In the genomic region with DNA sequence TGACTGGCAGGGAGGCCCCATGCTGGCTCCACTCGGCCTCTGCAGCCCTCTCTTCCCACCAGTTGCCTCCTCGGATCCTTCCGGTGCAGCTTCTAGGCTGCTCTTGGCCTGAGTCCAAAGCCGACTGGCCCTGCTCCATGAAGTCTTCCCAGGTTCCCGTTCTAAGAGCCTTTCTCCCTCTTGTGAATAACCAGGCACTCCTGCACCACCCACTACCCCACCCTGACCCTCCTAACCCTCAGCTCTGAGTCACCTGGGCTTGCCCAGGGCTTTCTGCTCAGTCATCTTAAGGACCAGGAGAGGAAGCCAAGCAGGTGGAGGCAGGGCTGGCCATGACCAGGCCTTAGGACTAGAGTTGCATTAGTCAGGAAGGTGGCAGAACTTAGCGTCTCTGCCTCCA, we compare ENCODE assay signal across 9 cellular contexts. TPM values are rescaled to one million over a fixed set of nuclear protein-coding genes. Genes with fewer than 3 reads are reported as not detected.
DNase-seq lines count a peak whose midpoint lies in the region; ATAC-seq, FAIRE-seq and TF ChIP-seq lines count a peak whose summit lies in the region.
"Had no signal": no experiment of that assay in that cellular context is flagged by ENCODE, and none has a peak within 500 bp of the region (broad histone marks: within the 10 kb centered on the region; RNA-seq: fewer than 3 reads in every experiment).

No MANE protein-coding gene starts in this region.

- no peak overlapping the region for H3K9ac ChIP-seq in endothelial cell of umbilical vein (replicated peaks; ENCODE audit: extremely low read depth, insufficient read depth, low read length)

- ATAC-seq in GM19324 (IDR thresholded peaks at IDR 0.05; ENCODE audit: low FRiP score, unreplicated experiment) (no peak), GM18867 (IDR thresholded peaks at IDR 0.05; ENCODE audit: unreplicated experiment) (no peak)
- ATAC-seq in activated CD4-positive, alpha-beta T cell treated with anti-CD3 and anti-CD28 coated beads for 36 hours, result no peak

- H3K79me2 ChIP-seq in endothelial cell of umbilical vein (ENCODE audit: control insufficient read depth, insufficient read depth, low read length), result no peaks in the 10 kb centered on the region

- no peak overlapping the region for H3K27ac Mint-ChIP-seq in activated CD4-positive, alpha-beta T cell treated with anti-CD3 and anti-CD28 coated beads for 36 hours

- no peaks in the 10 kb centered on the region for H3K9me3 Mint-ChIP-seq in activated CD4-positive, alpha-beta T cell treated with anti-CD3 and anti-CD28 coated beads for 36 hours (ENCODE audit: low read depth)

- H3K9me1 ChIP-seq in endothelial cell of umbilical vein (replicated peaks; ENCODE audit: control insufficient read depth, extremely low read depth, insufficient read depth, low read length), result no peaks in the 10 kb centered on the region

- no peaks in the 10 kb centered on the region for H3K27me3 ChIP-seq in endothelial cell of umbilical vein (ENCODE audit: control insufficient read depth in 2 of 2, insufficient read depth in 2 of 2, low read length in 2 of 2)

- TF ChIP-seq POLR2A in endothelial cell of umbilical vein (IDR thresholded peaks at IDR 0.05; ENCODE audit: low read depth, low read length), result no peak

- peak; percentile 91 for DNase-seq in DMS53 treated with DMSO at 0.1 percent for 48 hours (lab: John Stamatoyannopoulos, UW; ENCODE audit: unreplicated experiment)
- peak; percentile 34 for DNase-seq in NCI-H345 treated with DMSO at 0.1 percent for 48 hours (lab: John Stamatoyannopoulos, UW; ENCODE audit: unreplicated experiment)
- peak; percentile 75 for DNase-seq in endothelial cell of umbilical vein (ENCODE audit: low read depth, low spot score)
- DNase-seq in non-pigmented ciliary epithelial cell (ENCODE audit: low read depth), result peak; percentile 34
- no peak for DNase-seq in activated CD4-positive, alpha-beta T cell treated with anti-CD3 and anti-CD28 coated beads for 36 hours
- DNase-seq in stimulated activated CD4-positive, alpha-beta T cell treated with anti-CD3 and anti-CD28 coated beads, Interleukin-4, amount 100 ng/mL, for 1 hour, result no peak

- no peak overlapping the region for H3K4me3 ChIP-seq in endothelial cell of umbilical vein (replicated peaks in 1 of 3; ENCODE audit: insufficient read depth in 1 of 3, low read depth in 1 of 3, low read length in 3 of 3)

- peaks cover 8% of the 10 kb centered on the region for H3K4me1 ChIP-seq in endothelial cell of umbilical vein (ENCODE audit: control insufficient read depth, extremely low read depth, insufficient read depth, low read length)

- H4K20me1 ChIP-seq in endothelial cell of umbilical vein (replicated peaks; ENCODE audit: control insufficient read depth, extremely low read depth, insufficient read depth, low read length), result no peaks in the 10 kb centered on the region

- no peak overlapping the region for H3K27ac ChIP-seq in endothelial cell of umbilical vein (ENCODE audit: insufficient read depth, low read depth, low read length)

- no peaks in the 10 kb centered on the region for H3K4me1 Mint-ChIP-seq in activated CD4-positive, alpha-beta T cell treated with anti-CD3 and anti-CD28 coated beads for 36 hours

- peak; percentile 68 for FAIRE-seq in endothelial cell of umbilical vein (lab: Jason Lieb, UNC)
- FAIRE-seq: GM18507 had no signal

- no peak overlapping the region for H3K4me3 Mint-ChIP-seq in activated CD4-positive, alpha-beta T cell treated with anti-CD3 and anti-CD28 coated beads for 36 hours

- dilution Hi-C loops in endothelial cell of umbilical vein (cut with MboI; ENCODE audit: extremely low pct_ligation_motif_present, low sequenced_read_pairs), result no loop called here

- BruUV-seq in endothelial cell of umbilical vein (replicated peaks; lab: Mats Ljungman, UMichigan), result no TSS peak

- CTCF ChIA-PET in endothelial cell of umbilical vein (lab: Charles Lee), result interaction anchor here (0.6 to 2.4 kb wide), 6 partner anchors 13 to 50 kb away, joined by 3 to 10 read pairs (median 4); no protein-coding TSS in a partner anchor
- CTCF ChIA-PET in activated CD4-positive, alpha-beta T cell treated with anti-CD3 and anti-CD28 coated beads for 36 hours (lab: Charles Lee), result interaction anchor here (0.6 kb wide), 1 partner anchor 220 kb away, joined by 3 read pairs; no protein-coding TSS in a partner anchor

- no peaks in the 10 kb centered on the region for H3K9me3 ChIP-seq in endothelial cell of umbilical vein (replicated peaks; ENCODE audit: control insufficient read depth, insufficient read depth, low read length)

- no peak for TF ChIP-seq CTCF in endothelial cell of umbilical vein (IDR thresholded peaks at IDR 0.05; ENCODE audit: extremely low read depth in 1 of 2, insufficient read depth in 1 of 2, low read depth in 1 of 2, low read length in 2 of 2)

- H3K27me3 Mint-ChIP-seq in activated CD4-positive, alpha-beta T cell treated with anti-CD3 and anti-CD28 coated beads for 36 hours, result no peaks in the 10 kb centered on the region

- intact Hi-C loops in endothelial cell of umbilical vein (cut with micrococcal nuclease), result loop anchor here (5.0 kb wide), 1 partner anchor 36 kb away; a partner anchor contains a TSS
- intact Hi-C loops in activated CD4-positive, alpha-beta T cell treated with anti-CD3 and anti-CD28 coated beads for 36 hours (cut with DNase I, micrococcal nuclease), result no loop called here

- peak overlapping the region; percentile 5 for H2AFZ ChIP-seq in endothelial cell of umbilical vein (ENCODE audit: low read depth, low read length)

- POLR2A ChIA-PET in endothelial cell of umbilical vein (lab: Charles Lee), result interaction anchor here (1.5 kb wide), 1 partner anchor 14 kb away, joined by 3 read pairs; no protein-coding TSS in a partner anchor
- POLR2A ChIA-PET in activated CD4-positive, alpha-beta T cell treated with anti-CD3 and anti-CD28 coated beads for 36 hours (lab: Charles Lee), result no interaction called here

- H3K36me3 ChIP-seq in endothelial cell of umbilical vein (ENCODE audit: control insufficient read depth in 2 of 2, extremely low read depth in 1 of 2, insufficient read depth in 2 of 2, low read length in 2 of 2), result no peaks in the 10 kb centered on the region

- no peak overlapping the region for H3K4me2 ChIP-seq in endothelial cell of umbilical vein (ENCODE audit: insufficient read depth, low read length)

- H3K36me3 Mint-ChIP-seq in activated CD4-positive, alpha-beta T cell treated with anti-CD3 and anti-CD28 coated beads for 36 hours (ENCODE audit: low read depth), result no peaks in the 10 kb centered on the region

TF ChIP-seq in endothelial cell of umbilical vein, 7 proteins besides CTCF, POLR2A, EP300 and RAD21:
- TF ChIP-seq FOS (IDR thresholded peaks at IDR 0.05; ENCODE audit: borderline replicate concordance, insufficient read depth, low read length), result peak; percentile 48
- no peak for TF ChIP-seq GATA2 (IDR thresholded peaks at IDR 0.05; ENCODE audit: insufficient read depth, insufficient read length, low read depth, low read length)

RNA-seq across cellular contexts. Expression of a gene that starts 28.1 kb away (rescaled TPM):
- total RNA-seq in endothelial cell of umbilical vein, result 197 and 205 TPM in 2 replicates
- polyA plus RNA-seq in endothelial cell of umbilical vein, result 152 and 196 TPM in 2 replicates
- polyA plus RNA-seq in endothelial cell of umbilical vein (2011; cell fraction: cytosol; rRNA removed), result 245 and 261 TPM in 2 replicates
- 110 and 143 TPM in 2 replicates for polyA plus RNA-seq in endothelial cell of umbilical vein (2011; cell fraction: nucleus; rRNA removed)
- 185 and 265 TPM in 2 replicates for polyA plus RNA-seq in endothelial cell of umbilical vein (2012)
- polyA minus RNA-seq in endothelial cell of umbilical vein, result 209 and 214 TPM in 2 replicates
- 226 TPM for polyA minus RNA-seq in endothelial cell of umbilical vein (2011; cell fraction: cytosol; rRNA and poly(A)+ RNA removed)
- polyA minus RNA-seq in endothelial cell of umbilical vein (2011; cell fraction: nucleus; rRNA and poly(A)+ RNA removed), result 47.3 and 58.8 TPM in 2 replicates
- 100 to 1,000 TPM; 305 to 379 TPM for total RNA-seq in activated CD4-positive, alpha-beta T cell treated with anti-CD3 and anti-CD28 coated beads for 36 hours

RNA-seq across cellular contexts. Expression of a gene that starts 37.6 kb away (rescaled TPM):
- 202 and 203 TPM in 2 replicates for total RNA-seq in endothelial cell of umbilical vein
- 112 and 113 TPM in 2 replicates for polyA plus RNA-seq in endothelial cell of umbilical vein
- polyA plus RNA-seq in endothelial cell of umbilical vein (2011; cell fraction: cytosol; rRNA removed), result 114 and 134 TPM in 2 replicates
- polyA plus RNA-seq in endothelial cell of umbilical vein (2011; cell fraction: nucleus; rRNA removed), result 170 and 176 TPM in 2 replicates
- polyA plus RNA-seq in endothelial cell of umbilical vein (2012), result 166 and 187 TPM in 2 replicates
- 280 and 310 TPM in 2 replicates for polyA minus RNA-seq in endothelial cell of umbilical vein
- 97.3 TPM for polyA minus RNA-seq in endothelial cell of umbilical vein (2011; cell fraction: cytosol; rRNA and poly(A)+ RNA removed)
- polyA minus RNA-seq in endothelial cell of umbilical vein (2011; cell fraction: nucleus; rRNA and poly(A)+ RNA removed), result 127 and 133 TPM in 2 replicates
- 100 to 1,000 TPM; 120 to 142 TPM for total RNA-seq in activated CD4-positive, alpha-beta T cell treated with anti-CD3 and anti-CD28 coated beads for 36 hours

RNA-seq across cellular contexts. Expression of a gene that starts 50.9 kb away (rescaled TPM):
- 50.6 and 59.4 TPM in 2 replicates for total RNA-seq in endothelial cell of umbilical vein
- 50.7 and 65.1 TPM in 2 replicates for polyA plus RNA-seq in endothelial cell of umbilical vein
- polyA plus RNA-seq in endothelial cell of umbilical vein (2011; cell fraction: cytosol; rRNA removed), result 48.7 and 49.6 TPM in 2 replicates
- polyA plus RNA-seq in endothelial cell of umbilical vein (2011; cell fraction: nucleus; rRNA removed), result 16.5 and 18.1 TPM in 2 replicates
- polyA plus RNA-seq in endothelial cell of umbilical vein (2012), result 31.5 and 48.7 TPM in 2 replicates
- 20.0 and 22.6 TPM in 2 replicates for polyA minus RNA-seq in endothelial cell of umbilical vein
- polyA minus RNA-seq in endothelial cell of umbilical vein (2011; cell fraction: cytosol; rRNA and poly(A)+ RNA removed), result 25.5 TPM
- 7.5 and 12.3 TPM in 2 replicates for polyA minus RNA-seq in endothelial cell of umbilical vein (2011; cell fraction: nucleus; rRNA and poly(A)+ RNA removed)
- total RNA-seq in activated CD4-positive, alpha-beta T cell treated with anti-CD3 and anti-CD28 coated beads for 36 hours, result 10 to 100 TPM; 44.9 to 65.5 TPM

Comparison
In these comparisons a context has a peak if more than half of its experiments do, and no peak if none do; other contexts are left out.
1. DNase-seq: peak in DMS53 treated with DMSO at 0.1 percent for 48 hours (single experiment), NCI-H345 treated with DMSO at 0.1 percent for 48 hours (single experiment), endothelial cell of umbilical vein (single experiment) and non-pigmented ciliary epithelial cell (single experiment); none in activated CD4-positive, alpha-beta T cell treated with anti-CD3 and anti-CD28 coated beads for 36 hours (single experiment) and stimulated activated CD4-positive, alpha-beta T cell treated with anti-CD3 and anti-CD28 coated beads, Interleukin-4, amount 100 ng/mL, for 1 hour (single experiment).